In genomic region chr11:61756147-61756451, GRCh38 we compare ENCODE assay signal across 2 cellular contexts.
TF ChIP-seq lines count a peak whose summit lies in the region.

No MANE protein-coding gene starts in this region.

TF ChIP-seq in SK-N-SH, 30 proteins besides CTCF, POLR2A, EP300 and RAD21 (continued from another document):
- no peak for TF ChIP-seq RFX5 (IDR thresholded peaks at IDR 0.05; ENCODE audit: low read length)
- no peak for TF ChIP-seq EZH2phosphoT487 (IDR thresholded peaks at IDR 0.05; ENCODE audit: borderline replicate concordance, low read depth)
- TF ChIP-seq, protein P1, sequence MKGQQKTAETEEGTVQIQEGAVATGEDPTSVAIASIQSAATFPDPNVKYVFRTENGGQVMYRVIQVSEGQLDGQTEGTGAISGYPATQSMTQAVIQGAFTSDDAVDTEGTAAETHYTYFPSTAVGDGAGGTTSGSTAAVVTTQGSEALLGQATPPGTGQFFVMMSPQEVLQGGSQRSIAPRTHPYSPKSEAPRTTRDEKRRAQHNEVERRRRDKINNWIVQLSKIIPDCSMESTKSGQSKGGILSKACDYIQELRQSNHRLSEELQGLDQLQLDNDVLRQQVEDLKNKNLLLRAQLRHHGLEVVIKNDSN (IDR thresholded peaks at IDR 0.05; ENCODE audit: borderline replicate concordance, low read depth), result no peak
- no peak for TF ChIP-seq TAF1 (IDR thresholded peaks at IDR 0.05; ENCODE audit: borderline replicate concordance, low read depth, low read length)
- no peak for TF ChIP-seq GABPA (IDR thresholded peaks at IDR 0.05; ENCODE audit: low read depth)

TF ChIP-seq in SK-N-SH treated with all-trans-retinoic acid at 6 μM for 48 hours, 23 proteins besides CTCF, POLR2A, EP300 and RAD21 (continued from another document):
- TF ChIP-seq POU6F1 (CRISPR knock-in tag; IDR thresholded peaks at IDR 0.05; ENCODE audit: borderline replicate concordance, low read depth) (no peak), CSRNP3 (CRISPR knock-in tag; IDR thresholded peaks at IDR 0.05) (no peak), PPARA (CRISPR knock-in tag; IDR thresholded peaks at IDR 0.05; ENCODE audit: borderline replicate concordance) (no peak), ARNTL (CRISPR knock-in tag; IDR thresholded peaks at IDR 0.05; ENCODE audit: borderline replicate concordance, low read depth) (no peak), ZNF565 (CRISPR knock-in tag; conservative IDR thresholded peaks at IDR 0.05; ENCODE audit: low read depth) (no peak), RARB (CRISPR knock-in tag; IDR thresholded peaks at IDR 0.05) (no peak), ZFP30 (CRISPR knock-in tag; IDR thresholded peaks at IDR 0.05) (no peak), ZNF8 (CRISPR knock-in tag; IDR thresholded peaks at IDR 0.05) (no peak), BACH2 (CRISPR knock-in tag; IDR thresholded peaks at IDR 0.05; ENCODE audit: borderline replicate concordance) (no peak), TOX (CRISPR knock-in tag; IDR thresholded peaks at IDR 0.05; ENCODE audit: borderline replicate concordance) (no peak), ESRRG (CRISPR knock-in tag; IDR thresholded peaks at IDR 0.05) (no peak), OSR1 (CRISPR knock-in tag; IDR thresholded peaks at IDR 0.05) (no peak), CSDC2 (CRISPR knock-in tag; IDR thresholded peaks at IDR 0.05) (no peak), ZFP3 (CRISPR knock-in tag; IDR thresholded peaks at IDR 0.05) (no peak)
- TF ChIP-seq, protein P2, sequence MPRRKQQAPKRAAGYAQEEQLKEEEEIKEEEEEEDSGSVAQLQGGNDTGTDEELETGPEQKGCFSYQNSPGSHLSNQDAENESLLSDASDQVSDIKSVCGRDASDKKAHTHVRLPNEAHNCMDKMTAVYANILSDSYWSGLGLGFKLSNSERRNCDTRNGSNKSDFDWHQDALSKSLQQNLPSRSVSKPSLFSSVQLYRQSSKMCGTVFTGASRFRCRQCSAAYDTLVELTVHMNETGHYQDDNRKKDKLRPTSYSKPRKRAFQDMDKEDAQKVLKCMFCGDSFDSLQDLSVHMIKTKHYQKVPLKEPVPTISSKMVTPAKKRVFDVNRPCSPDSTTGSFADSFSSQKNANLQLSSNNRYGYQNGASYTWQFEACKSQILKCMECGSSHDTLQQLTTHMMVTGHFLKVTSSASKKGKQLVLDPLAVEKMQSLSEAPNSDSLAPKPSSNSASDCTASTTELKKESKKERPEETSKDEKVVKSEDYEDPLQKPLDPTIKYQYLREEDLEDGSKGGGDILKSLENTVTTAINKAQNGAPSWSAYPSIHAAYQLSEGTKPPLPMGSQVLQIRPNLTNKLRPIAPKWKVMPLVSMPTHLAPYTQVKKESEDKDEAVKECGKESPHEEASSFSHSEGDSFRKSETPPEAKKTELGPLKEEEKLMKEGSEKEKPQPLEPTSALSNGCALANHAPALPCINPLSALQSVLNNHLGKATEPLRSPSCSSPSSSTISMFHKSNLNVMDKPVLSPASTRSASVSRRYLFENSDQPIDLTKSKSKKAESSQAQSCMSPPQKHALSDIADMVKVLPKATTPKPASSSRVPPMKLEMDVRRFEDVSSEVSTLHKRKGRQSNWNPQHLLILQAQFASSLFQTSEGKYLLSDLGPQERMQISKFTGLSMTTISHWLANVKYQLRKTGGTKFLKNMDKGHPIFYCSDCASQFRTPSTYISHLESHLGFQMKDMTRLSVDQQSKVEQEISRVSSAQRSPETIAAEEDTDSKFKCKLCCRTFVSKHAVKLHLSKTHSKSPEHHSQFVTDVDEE (CRISPR knock-in tag; IDR thresholded peaks at IDR 0.05), result no peak
TF ChIP-seq in SK-N-SH treated with all-trans-retinoic acid at 6 μM for 48 hours: peak in this region for 0.
